2 cellular contexts compared by ENCODE assay signal in the genomic region with DNA sequence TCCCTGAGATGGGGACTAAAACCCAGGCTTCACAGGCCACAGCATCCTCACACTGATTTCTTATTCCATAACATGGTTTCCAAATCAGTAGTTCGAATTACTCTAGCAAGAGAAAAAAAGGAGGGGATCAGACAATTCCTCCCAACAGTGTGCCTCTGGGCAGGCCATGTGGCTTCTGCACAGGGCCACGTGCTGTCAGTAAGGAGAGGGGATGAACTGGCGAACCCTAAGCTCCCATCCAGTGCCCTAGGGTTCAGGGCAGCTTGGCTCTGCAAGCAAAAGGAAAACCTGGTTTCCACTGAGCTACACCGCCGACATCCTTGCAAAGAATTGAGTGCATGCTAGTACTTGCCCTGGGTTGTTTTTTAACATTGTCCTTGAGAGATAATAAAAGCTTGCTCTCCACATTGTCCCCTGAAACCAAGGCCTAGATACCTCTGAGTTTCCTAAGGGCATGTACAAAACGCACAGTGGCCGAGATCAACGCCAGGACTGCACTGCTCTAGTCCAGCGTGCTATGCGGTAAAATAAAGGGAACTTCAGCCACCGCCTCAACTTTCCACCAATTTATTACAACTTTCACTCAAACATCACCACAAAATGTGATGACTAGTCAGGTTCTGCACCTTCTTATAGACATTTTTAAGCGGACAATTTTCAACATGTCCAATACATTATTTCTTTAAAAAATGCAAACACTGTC.
TF ChIP-seq lines count a peak whose summit lies in the region.

No MANE protein-coding gene starts in this region.

TF ChIP-seq in A549, 52 proteins besides CTCF, POLR2A, EP300 and RAD21:
- TF ChIP-seq, protein P1, sequence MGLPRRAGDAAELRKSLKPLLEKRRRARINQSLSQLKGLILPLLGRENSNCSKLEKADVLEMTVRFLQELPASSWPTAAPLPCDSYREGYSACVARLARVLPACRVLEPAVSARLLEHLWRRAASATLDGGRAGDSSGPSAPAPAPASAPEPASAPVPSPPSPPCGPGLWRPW (IDR thresholded peaks at IDR 0.05): no peak
- TF ChIP-seq ZFP36 (IDR thresholded peaks at IDR 0.05; ENCODE audit: borderline replicate concordance, partially characterized antibody) (no peak), MAFK (IDR thresholded peaks at IDR 0.05; ENCODE audit: partially characterized antibody) (peak; percentile 54), TP53 (CRISPR knock-in tag; IDR thresholded peaks at IDR 0.05) (no peak)

TF ChIP-seq in K562, 482 proteins besides CTCF, POLR2A, EP300 and RAD21:
- peak; percentile 43; the same call in 1 of the 2 replicates for TF ChIP-seq C11orf30 (IDR thresholded peaks at IDR 0.05; ENCODE audit: low read depth)
- no peak for TF ChIP-seq ASH1L (IDR thresholded peaks at IDR 0.05; ENCODE audit: borderline replicate concordance, low read depth, partially characterized antibody)
- TF ChIP-seq ZNF316 (IDR thresholded peaks at IDR 0.05): peak; percentile 69
- no peak for TF ChIP-seq ZNF3 (CRISPR knock-in tag; IDR thresholded peaks at IDR 0.05)
- TF ChIP-seq CREM (IDR thresholded peaks at IDR 0.05; ENCODE audit: low read depth): no peak
TF ChIP-seq in K562: peak in this region for 2.
